Comparison of ENCODE assay signal across 28 cellular contexts in genomic region chr1:99934801-99935200, GRCh38.
"Had no signal": no experiment of that assay in that cellular context is flagged by ENCODE, and none has a peak within 500 bp of the region (broad histone marks: within the 10 kb centered on the region; RNA-seq: fewer than 3 reads in every experiment).

No MANE protein-coding gene starts in this region.

- H3K9me3 Mint-ChIP-seq: stimulated activated effector memory CD8-positive, alpha-beta T cell treated with anti-CD3 and anti-CD28 coated beads, Interleukin-12 subunit alpha, Interleukin-12 subunit beta, amount 100 ng/mL, for 72 hours; stimulated activated naive CD8-positive, alpha-beta T cell treated with anti-CD3 and anti-CD28 coated beads, Interleukin-15, Interleukin-2, amounts not matched to agents 100 ng/mL and 50 ng/mL, for 24 hours; type B pancreatic cell had no signal

- DNase-seq: stimulated activated CD4-positive, alpha-beta T cell treated with anti-CD3 and anti-CD28 coated beads, Interleukin-2, amount 100 ng/mL, for 24 hours; stimulated activated CD4-positive, alpha-beta T cell treated with anti-CD3 and anti-CD28 coated beads, Interleukin-2, amount 100 ng/mL, for 48 hours; stimulated activated CD4-positive, alpha-beta T cell treated with anti-CD3 and anti-CD28 coated beads, Interleukin-4, amount 100 ng/mL, for 1 hour; stimulated activated CD4-positive, alpha-beta T cell treated with anti-CD3 and anti-CD28 coated beads, Interleukin-4, amount 100 ng/mL, for 24 hours; stimulated activated CD4-positive, alpha-beta T cell treated with anti-CD3 and anti-CD28 coated beads, Interleukin-4, amount 100 ng/mL, for 4 hours; stimulated activated CD8-positive, alpha-beta memory T cell treated with anti-CD3 and anti-CD28 coated beads, Interleukin-4, amount 100 ng/mL, for 48 hours; stimulated activated naive B cell treated with anti-CD40 and anti-IgM and Interleukin-4, amounts not matched to agents 10 μg/mL and 1 μg/mL and 100 μg/mL, for 72 hours; stimulated activated naive CD4-positive, alpha-beta T cell; stimulated activated naive CD4-positive, alpha-beta T cell treated with Interleukin-2 at 50 U/mL for 16 hours; stimulated activated naive CD8-positive, alpha-beta T cell treated with anti-CD3 and anti-CD28 coated beads, Interleukin-15, amount 100 ng/mL, for 72 hours; stimulated activated naive CD8-positive, alpha-beta T cell treated with anti-CD3 and anti-CD28 coated beads, Interleukin-15, Interleukin-2, amounts not matched to agents 100 U/mL and 50 U/mL, for 24 hours; stomach; substantia nigra; testis; thyroid gland; tibial artery; transverse colon; upper lobe of left lung; upper lobe of right lung; uterus had no signal

- H3K4me3 ChIP-seq: stomach, suprapubic skin, testis, thoracic aorta, thyroid gland, tibial artery, tibial nerve, transverse colon, upper lobe of left lung, upper lobe of right lung, uterus, vagina had no signal

- H3K27me3 ChIP-seq: stomach, suprapubic skin, testis, thyroid gland, tibial artery, tibial nerve, transverse colon, upper lobe of left lung, upper lobe of right lung, uterus, vagina had no signal

- H3K36me3 Mint-ChIP-seq: stimulated activated effector memory CD8-positive, alpha-beta T cell treated with anti-CD3 and anti-CD28 coated beads, Interleukin-12 subunit alpha, Interleukin-12 subunit beta, amount 100 ng/mL, for 72 hours; type B pancreatic cell had no signal

- H3K9me3 ChIP-seq: stomach, suprapubic skin, testis, thoracic aorta, thyroid gland, tibial artery, tibial nerve, transverse colon, upper lobe of left lung, upper lobe of right lung, uterus, vagina had no signal

- H3K4me1 ChIP-seq: stomach, suprapubic skin, testis, thyroid gland, tibial artery, tibial nerve, transverse colon, upper lobe of left lung, upper lobe of right lung, uterus, vagina had no signal

- H3K27ac ChIP-seq: stomach, suprapubic skin, testis, thoracic aorta, thyroid gland, tibial artery, tibial nerve, transverse colon, upper lobe of left lung, upper lobe of right lung, uterus, vagina had no signal

- H3K27ac Mint-ChIP-seq: stimulated activated effector memory CD8-positive, alpha-beta T cell treated with anti-CD3 and anti-CD28 coated beads, Interleukin-12 subunit alpha, Interleukin-12 subunit beta, amount 100 ng/mL, for 72 hours; stimulated activated memory B cell treated with anti-CD40 and anti-IgM and Interleukin-4, amounts not matched to agents 10 μg/mL and 1 μg/mL and 100 μg/mL, for 72 hours; stimulated activated naive B cell treated with anti-CD40 and anti-IgM and Interleukin-4, amounts not matched to agents 10 μg/mL and 1 μg/mL and 100 μg/mL, for 72 hours; stimulated activated naive CD8-positive, alpha-beta T cell treated with anti-CD3 and anti-CD28 coated beads, Interleukin-15, amount 100 ng/mL, for 72 hours; stimulated activated naive CD8-positive, alpha-beta T cell treated with anti-CD3 and anti-CD28 coated beads, Interleukin-15, Interleukin-2, amounts not matched to agents 100 ng/mL and 50 ng/mL, for 24 hours; type B pancreatic cell had no signal

- H3K4me1 Mint-ChIP-seq: stimulated activated effector memory CD8-positive, alpha-beta T cell treated with anti-CD3 and anti-CD28 coated beads, Interleukin-12 subunit alpha, Interleukin-12 subunit beta, amount 100 ng/mL, for 72 hours; stimulated activated memory B cell treated with anti-CD40 and anti-IgM and Interleukin-4, amounts not matched to agents 10 μg/mL and 1 μg/mL and 100 μg/mL, for 72 hours; stimulated activated naive B cell treated with anti-CD40 and anti-IgM and Interleukin-4, amounts not matched to agents 10 μg/mL and 1 μg/mL and 100 μg/mL, for 72 hours; stimulated activated naive CD8-positive, alpha-beta T cell treated with anti-CD3 and anti-CD28 coated beads, Interleukin-15, amount 100 ng/mL, for 72 hours had no signal

- ATAC-seq: stimulated activated memory B cell treated with anti-CD40 and anti-IgM and Interleukin-4, amounts not matched to agents 10 μg/mL and 1 μg/mL and 100 μg/mL, for 72 hours; stimulated activated naive B cell treated with anti-CD40 and anti-IgM and Interleukin-4, amounts not matched to agents 10 μg/mL and 1 μg/mL and 100 μg/mL, for 72 hours; stimulated activated naive CD8-positive, alpha-beta T cell treated with anti-CD3 and anti-CD28 coated beads, Interleukin-15, amount 100 ng/mL, for 72 hours; stimulated activated naive CD8-positive, alpha-beta T cell treated with anti-CD3 and anti-CD28 coated beads, Interleukin-15, Interleukin-2, amounts not matched to agents 100 U/mL and 50 U/mL, for 24 hours; upper lobe of right lung had no signal

- H3K36me3 ChIP-seq: stomach, suprapubic skin, thoracic aorta, thyroid gland, tibial artery, tibial nerve, transverse colon, upper lobe of left lung, upper lobe of right lung, uterus, vagina had no signal

- H3K4me3 Mint-ChIP-seq: stimulated activated effector memory CD8-positive, alpha-beta T cell treated with anti-CD3 and anti-CD28 coated beads, Interleukin-12 subunit alpha, Interleukin-12 subunit beta, amount 100 ng/mL, for 72 hours; stimulated activated memory B cell treated with anti-CD40 and anti-IgM and Interleukin-4, amounts not matched to agents 10 μg/mL and 1 μg/mL and 100 μg/mL, for 72 hours; stimulated activated naive B cell treated with anti-CD40 and anti-IgM and Interleukin-4, amounts not matched to agents 10 μg/mL and 1 μg/mL and 100 μg/mL, for 72 hours; stimulated activated naive CD8-positive, alpha-beta T cell treated with anti-CD3 and anti-CD28 coated beads, Interleukin-15, amount 100 ng/mL, for 72 hours; stimulated activated naive CD8-positive, alpha-beta T cell treated with anti-CD3 and anti-CD28 coated beads, Interleukin-15, Interleukin-2, amounts not matched to agents 100 ng/mL and 50 ng/mL, for 24 hours; type B pancreatic cell had no signal
